Comparison of ENCODE assay signal across 13 cellular contexts in the genomic region with DNA sequence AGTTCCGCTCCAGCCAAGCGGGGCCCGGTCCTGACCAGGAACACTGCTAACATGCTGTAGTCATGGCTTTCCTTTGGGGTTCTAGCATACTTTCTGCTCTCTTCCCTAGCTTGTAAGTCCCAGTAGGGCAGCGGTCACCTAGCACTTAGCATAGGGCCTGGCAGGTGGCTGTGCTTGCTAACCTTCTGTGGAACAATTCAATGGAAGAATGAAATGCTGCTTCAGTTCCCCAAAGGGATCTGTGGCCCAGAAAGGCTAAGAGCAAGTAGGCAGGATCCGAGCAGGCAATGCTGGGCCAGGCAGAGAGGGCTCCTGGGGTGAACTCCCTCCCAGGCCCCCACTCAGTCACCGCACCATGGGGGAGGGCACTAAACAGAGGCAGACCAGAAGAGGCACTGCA.
DNase-seq lines count a peak whose midpoint lies in the region; TF ChIP-seq lines count a peak whose summit lies in the region.
"Had no signal": no experiment of that assay in that cellular context is flagged by ENCODE, and none has a peak within 500 bp of the region (broad histone marks: within the 10 kb centered on the region; RNA-seq: fewer than 3 reads in every experiment).

No MANE protein-coding gene starts in this region.

- no peak overlapping the region for H2AFZ ChIP-seq in mesenchymal stem cell (ENCODE audit: low read depth, low read length)

- TF ChIP-seq CTCF in tibial artery (IDR thresholded peaks at IDR 0.05) (no peak), adrenal gland (IDR thresholded peaks at IDR 0.05) (no peak)

- WGBS in mesenchymal stem cell = 83% methylated on average over 6 of the region's 6 CpGs
- WGBS in adrenal gland, 4 donors = 90 to 96% (median 92%) methylated on average over 6 of the region's 6 CpGs

- H3K27me3 ChIP-seq in NT2/D1 (ENCODE audit: insufficient read depth, insufficient read length) (no peaks in the 10 kb centered on the region), mesenchymal stem cell (ENCODE audit: control insufficient read depth in 1 of 2, insufficient read depth in 1 of 2, low read length in 2 of 2) (peaks cover 25 to 36% of the 10 kb centered on the region in 2 experiments), tibial artery (no peaks in the 10 kb centered on the region), adrenal gland (no peaks in the 10 kb centered on the region)
- H3K27me3 ChIP-seq: MG63 had no signal

- no peak overlapping the region for H2BK15ac ChIP-seq in mesenchymal stem cell (ENCODE audit: low read depth, poor library complexity, severe bottlenecking)

- H3K4me3 ChIP-seq in NT2/D1 (ENCODE audit: insufficient read length, low read depth) (no peak overlapping the region), mesenchymal stem cell (ENCODE audit: insufficient read depth in 1 of 2, low read depth in 1 of 2, low read length in 2 of 2) (no peak overlapping the region), tibial artery (no peak overlapping the region), adrenal gland (no peak overlapping the region)
- H3K4me3 ChIP-seq: MG63 had no signal

- no peak overlapping the region for H2AK5ac ChIP-seq in mesenchymal stem cell (ENCODE audit: low read length, severe bottlenecking)

- no peak for TF ChIP-seq POLR2A in adrenal gland (IDR thresholded peaks at IDR 0.05)

- DNase-seq in NCI-H748 (lab: John Stamatoyannopoulos, UW; ENCODE audit: unreplicated experiment) (peak; percentile 26), NCI-H748 treated with DMSO at 0.1 percent for 48 hours (lab: John Stamatoyannopoulos, UW) (no peak), NT2/D1 (ENCODE audit: low read depth, low spot score) (no peak), mesenchymal stem cell (no peak), tibial artery (no peak), SHP77 treated with DMSO at 0.1 percent for 48 hours (lab: John Stamatoyannopoulos, UW) (no peak), adrenal gland (no peak), retina (no peak)
- DNase-seq: activated CD4-positive, alpha-beta T cell treated with anti-CD3 and anti-CD28 coated beads, Interleukin-2, amount 50 U/mL, for 4 hours; activated naive CD4-positive, alpha-beta T cell treated with anti-CD3 and anti-CD28 coated beads, Interleukin-2, amount 10 ng/mL, durations not matched to agents 7 days and 5 days; activated T-cell treated with anti-CD3 and anti-CD28 coated beads, Interleukin-2, amount 50 U/mL, for 1 hour; CD4-positive, alpha-beta T cell had no signal

- no peak overlapping the region for H3K23ac ChIP-seq in mesenchymal stem cell (ENCODE audit: low read length in 2 of 2)

- H3K9ac ChIP-seq in NT2/D1 (ENCODE audit: insufficient read length, low read depth) (peak overlapping the region; percentile 28), mesenchymal stem cell (ENCODE audit: low read length) (peak overlapping the region; percentile 89)

- H3K4me1 ChIP-seq in NT2/D1 (ENCODE audit: insufficient read depth, insufficient read length) = peaks cover 7% of the 10 kb centered on the region
- peaks cover 23% of the 10 kb centered on the region for H3K4me1 ChIP-seq in mesenchymal stem cell (ENCODE audit: control insufficient read depth, insufficient read depth, low read depth, low read length)
- H3K4me1 ChIP-seq in tibial artery = peaks cover 0 to 16% (median 13%) of the 10 kb centered on the region in 4 donors
- H3K4me1 ChIP-seq in adrenal gland (replicated peaks in 1 of 2) = no peaks in the 10 kb centered on the region

- H3K9me3 ChIP-seq in NT2/D1 (ENCODE audit: insufficient read depth, low read length) (no peaks in the 10 kb centered on the region), mesenchymal stem cell (ENCODE audit: control insufficient read depth, low read length) (no peaks in the 10 kb centered on the region), tibial artery (no peaks in the 10 kb centered on the region), adrenal gland (replicated peaks in 1 of 3) (no peaks in the 10 kb centered on the region)
- H3K9me3 ChIP-seq: MG63 had no signal

- H3K4me2 ChIP-seq in mesenchymal stem cell (ENCODE audit: low read length, poor library complexity, severe bottlenecking) = no peak overlapping the region

- no peak overlapping the region for H3K14ac ChIP-seq in mesenchymal stem cell (ENCODE audit: low read length in 2 of 2)

- no peaks in the 10 kb centered on the region for H3K79me1 ChIP-seq in mesenchymal stem cell (replicated peaks; ENCODE audit: low read length, poor library complexity, severe bottlenecking)

- no peak overlapping the region for H2BK5ac ChIP-seq in mesenchymal stem cell (ENCODE audit: low read depth, low read length, poor library complexity, severe bottlenecking)

- no peak overlapping the region for H4K91ac ChIP-seq in mesenchymal stem cell (ENCODE audit: low read length)

- no peak overlapping the region for H3K4ac ChIP-seq in mesenchymal stem cell (ENCODE audit: low read depth in 1 of 2, low read length in 2 of 2)

- intact Hi-C loops in tibial artery (cut with DNase I; ENCODE audit: low total_unique reads) (no loop called here), adrenal gland (cut with DNase I) (no loop called here)

- no peak overlapping the region for H3K18ac ChIP-seq in mesenchymal stem cell (ENCODE audit: low read depth in 1 of 2, low read length in 2 of 2)

- H2BK12ac ChIP-seq in mesenchymal stem cell (ENCODE audit: low read length in 2 of 2) = no peak overlapping the region

- H3K27ac ChIP-seq in mesenchymal stem cell (ENCODE audit: low read length, poor library complexity, severe bottlenecking) (no peak overlapping the region), tibial artery (peak overlapping the region; percentile 15 to 49), adrenal gland (no peak overlapping the region)

- H4K8ac ChIP-seq in mesenchymal stem cell (ENCODE audit: low read length) = no peak overlapping the region

- H3K36me3 ChIP-seq in NT2/D1 (ENCODE audit: insufficient read depth, insufficient read length, low read length) (no peaks in the 10 kb centered on the region), mesenchymal stem cell (ENCODE audit: control insufficient read depth in 1 of 2, insufficient read depth in 2 of 2, low read depth in 1 of 2, low read length in 2 of 2) (no peaks in the 10 kb centered on the region), tibial artery (no peaks in the 10 kb centered on the region), adrenal gland (replicated peaks in 1 of 2) (no peaks in the 10 kb centered on the region)
- H3K36me3 ChIP-seq: MG63 had no signal

- no peak overlapping the region for H2BK120ac ChIP-seq in mesenchymal stem cell (ENCODE audit: low read depth, low read length)

Comparison
In these comparisons a context has a peak if more than half of its experiments do, and no peak if none do; other contexts are left out.
1. H3K27ac ChIP-seq: peak in tibial artery (2 of 2); none in mesenchymal stem cell (single experiment) and adrenal gland (0 of 5).